In the genomic region with DNA sequence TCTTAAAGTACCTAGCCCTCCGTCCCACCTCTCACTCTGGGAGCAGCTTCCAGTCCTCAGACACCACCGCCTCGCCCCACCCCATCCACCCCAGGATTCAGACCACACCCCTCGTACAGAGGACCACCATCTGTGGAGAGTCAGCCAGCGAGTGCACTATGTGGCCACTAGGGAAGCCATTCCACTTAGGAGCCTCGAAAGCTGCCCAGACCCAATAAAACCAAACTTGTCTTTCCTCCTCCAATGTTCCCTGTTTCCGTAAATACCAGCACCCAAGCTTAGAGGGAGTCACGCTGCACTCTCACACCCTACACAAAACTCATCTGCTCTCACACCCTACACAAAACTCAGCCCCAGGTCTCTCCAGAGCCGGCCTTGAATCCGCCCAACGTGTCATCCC, we compare ENCODE assay signal across 9 cellular contexts. TPM values are rescaled to one million over a fixed set of nuclear protein-coding genes. Genes with fewer than 3 reads are reported as not detected.
A peak's percentile ranks its signal among the peaks of the same experiment; 100 is the strongest.
DNase-seq lines count a peak whose midpoint lies in the region; ATAC-seq, FAIRE-seq and TF ChIP-seq lines count a peak whose summit lies in the region.
"Had no signal": no experiment of that assay in that cellular context is flagged by ENCODE, and none has a peak within 500 bp of the region (broad histone marks: within the 10 kb centered on the region; RNA-seq: fewer than 3 reads in every experiment).

No MANE protein-coding gene starts in this region.

- intact Hi-C loops in PC-9 (cut with micrococcal nuclease; ENCODE audit: unreplicated experiment) = loop anchor here (5.0 to 10.0 kb wide), 2 partner anchors 103 to 286 kb away; a partner anchor contains a TSS

- H3K27me3 ChIP-seq in PC-9 (ENCODE audit: insufficient read depth, low read depth) = no peaks in the 10 kb centered on the region

- CTCF ChIA-PET in A549 (lab: Yijun Ruan, JAX) = interaction anchor here (0.5 to 2.5 kb wide), 38 partner anchors 9 to 1284 kb away, joined by 3 to 20 read pairs (median 4); a partner anchor contains a TSS
- CTCF ChIA-PET in PC-9 (lab: Charles Lee) = interaction anchor here (0.6 to 1.2 kb wide), 4 partner anchors 13 to 186 kb away, joined by 3 to 24 read pairs (median 4); a partner anchor contains a TSS

- POLR2A ChIA-PET in A549 (lab: Yijun Ruan, JAX) = no interaction called here
- POLR2A ChIA-PET in PC-9 (lab: Charles Lee; ENCODE audit: unreplicated experiment) = interaction anchor here (0.6 kb wide), 1 partner anchor 10 kb away, joined by 11 read pairs; no protein-coding TSS in a partner anchor

- no peaks in the 10 kb centered on the region for H3K79me2 ChIP-seq in PC-9 (ENCODE audit: low read depth)

- ATAC-seq in A549 = peak; percentile 26 to 70; a peak in 4 of 6 replicates
- no peak for ATAC-seq in GM18861 (IDR thresholded peaks at IDR 0.05; ENCODE audit: unreplicated experiment)

- H3K9me2 ChIP-seq in PC-9 (ENCODE audit: insufficient read depth) = no peaks in the 10 kb centered on the region

- no TSS peak for BruUV-seq in PC-9 (replicated peaks; lab: Mats Ljungman, UMichigan)

- FAIRE-seq in A549 (lab: Jason Lieb, UNC) = no peak

- no peak overlapping the region for H3K4me3 ChIP-seq in A549
- H3K4me3 ChIP-seq in WI38 (ENCODE audit: low read depth, low read length) = peak overlapping the region; percentile 70
- no peak overlapping the region for H3K4me3 ChIP-seq in fibroblast of villous mesenchyme (ENCODE audit: low read depth, low read length)
- no peak overlapping the region for H3K4me3 ChIP-seq in PC-9
- H3K4me3 ChIP-seq: thoracic aorta had no signal

- TF ChIP-seq EP300 in A549 (IDR thresholded peaks at IDR 0.05) = no peak

- no peaks in the 10 kb centered on the region for H4K20me1 ChIP-seq in PC-9 (ENCODE audit: insufficient read depth)

- no peak overlapping the region for H2AFZ ChIP-seq in PC-9

- DNase-seq in A549 (ENCODE audit: low read depth in 1 of 2, low spot score in 1 of 2) (peak; percentile 47 to 58), GM10266 (ENCODE audit: extremely low spot score) (no peak), fibroblast of villous mesenchyme (ENCODE audit: low read depth) (no peak), SKM-1 treated with dmso at 0.1 percent for 144 hours (lab: John Stamatoyannopoulos, UW; ENCODE audit: unreplicated experiment) (no peak), PC-9 (no peak), ureter (ENCODE audit: low spot score) (no peak)

- no peak for TF ChIP-seq RAD21 in A549 (conservative IDR thresholded peaks at IDR 0.05 in 1 of 2, IDR thresholded peaks at IDR 0.05 in 1 of 2)

- peaks cover 9% of the 10 kb centered on the region; the same call in 1 of the 2 replicates for H3F3A ChIP-seq in PC-9 (ENCODE audit: insufficient read depth, low read depth)

- TF ChIP-seq POLR2A in A549 (IDR thresholded peaks at IDR 0.05; ENCODE audit: low read length) = no peak

- peaks cover 16% of the 10 kb centered on the region; the same call in 2 of the 3 replicates for H3K4me1 ChIP-seq in A549
- H3K4me1 ChIP-seq in PC-9 (replicated peaks; ENCODE audit: insufficient read depth) = peaks cover 16% of the 10 kb centered on the region

- H3K4me2 ChIP-seq in A549 (peak overlapping the region; percentile 25; the same call in 1 of the 3 replicates), PC-9 (no peak overlapping the region)

- H3K27ac ChIP-seq in A549 = no peak overlapping the region
- H3K27ac ChIP-seq in PC-9 = no peak overlapping the region

- no peaks in the 10 kb centered on the region for H3K36me3 ChIP-seq in PC-9 (ENCODE audit: low read depth)
- H3K36me3 ChIP-seq: thoracic aorta had no signal

- 85% methylated on average over 11 of the region's 11 CpGs for WGBS in A549 (ENCODE audit: missing lambda C conversion rate)

- TF ChIP-seq CTCF in A549 (IDR thresholded peaks at IDR 0.05) = no peak
- peak; percentile 10 for TF ChIP-seq CTCF in GM10266 (IDR thresholded peaks at IDR 0.05; ENCODE audit: control insufficient read depth, insufficient read depth, low read depth, missing control alignments)
- TF ChIP-seq CTCF in WI38 (IDR thresholded peaks at IDR 0.05; ENCODE audit: low read depth, low read length) = peak; percentile 47; the same call in 1 of the 2 replicates
- peak; percentile 34 for TF ChIP-seq CTCF in fibroblast of villous mesenchyme (IDR thresholded peaks at IDR 0.05; ENCODE audit: insufficient read depth, low read depth, low read length)
- TF ChIP-seq CTCF in PC-9 (conservative IDR thresholded peaks at IDR 0.05) = no peak

- no peaks in the 10 kb centered on the region for H3K9me3 ChIP-seq in A549
- no peaks in the 10 kb centered on the region for H3K9me3 ChIP-seq in PC-9 (ENCODE audit: insufficient read depth, low read depth)
- H3K9me3 ChIP-seq: thoracic aorta had no signal

TF ChIP-seq in A549, 52 proteins besides CTCF, POLR2A, EP300 and RAD21:
- TF ChIP-seq POLR2AphosphoS2 (conservative IDR thresholded peaks at IDR 0.05; ENCODE audit: low read length) (no peak), TP53 (CRISPR knock-in tag; IDR thresholded peaks at IDR 0.05) (no peak), GATA3 (IDR thresholded peaks at IDR 0.05; ENCODE audit: borderline replicate concordance) (no peak)

RNA-seq across cellular contexts. Expression of a gene that starts 1.9 kb away (rescaled TPM):
- polyA plus RNA-seq in A549 (2011; rRNA removed) (0.34 and 0.39 TPM in 2 replicates), A549 (2017; fragmentation: RNase III; extraction: RNeasy Plus Mini Kit Qiagen cat#74134 plus additional on column Dnase treatment) (0.25 to 0.28 TPM (median 0.28 TPM) in 3 replicates)
- polyA plus RNA-seq in A549 (2012; cell fraction: cytosol; rRNA removed) = 0.03 and 0.04 TPM in 2 replicates
- polyA plus RNA-seq in A549 (2012; cell fraction: nucleus; rRNA removed) = 0.01 and 0.06 TPM in 2 replicates
- polyA minus RNA-seq in A549 (2011; rRNA and poly(A)+ RNA removed) = 0.17 and 0.24 TPM in 2 replicates
- total RNA-seq in fibroblast of villous mesenchyme (10.6 and 46.2 TPM in 2 replicates), PC-9 (2021) (1.1 and 1.4 TPM in 2 replicates), ureter (17.8 TPM)

Comparison
In these comparisons a context has a peak if more than half of its experiments do, and no peak if none do; other contexts are left out.
1. DNase-seq: peak in A549 (2 of 2); none in GM10266 (single experiment), fibroblast of villous mesenchyme (single experiment), SKM-1 treated with dmso at 0.1 percent for 144 hours (single experiment), PC-9 (0 of 2) and ureter (single experiment).
2. CTCF ChIP-seq: peak in GM10266 (single experiment), WI38 (single experiment) and fibroblast of villous mesenchyme (single experiment); none in A549 (single experiment) and PC-9 (single experiment).